ENCODE assay signal across 4 cellular contexts in the genomic region with DNA sequence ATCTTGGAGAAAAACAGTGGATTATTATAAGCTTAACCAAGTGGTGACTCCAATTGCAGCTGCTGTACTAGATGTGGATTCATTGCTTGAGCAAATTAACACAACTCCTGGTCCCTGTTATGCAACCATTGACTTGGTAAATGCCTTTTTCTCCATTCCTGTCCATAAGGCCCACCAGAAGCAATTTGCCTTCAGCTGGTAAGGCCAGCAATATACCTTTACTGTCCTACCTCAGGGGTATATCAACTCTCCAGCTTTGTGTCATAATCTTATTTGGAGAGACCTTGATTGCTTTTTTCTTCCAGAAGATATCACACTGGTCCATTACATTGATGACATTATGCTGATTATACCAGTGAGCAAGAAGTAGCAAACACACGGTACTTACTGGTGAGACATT.
DNase-seq lines count a peak whose midpoint lies in the region; TF ChIP-seq lines count a peak whose summit lies in the region.
"Not testable (repeated sequence)": the region's sequence is repeated elsewhere in the genome, so short reads cannot be mapped to it uniquely, and the experiment has no call there.

No MANE protein-coding gene starts in this region.

- H3K27me3 ChIP-seq in WERI-Rb-1 (ENCODE audit: insufficient read depth, low read depth, severe bottlenecking), result not testable (repeated sequence)

- POLR2A ChIA-PET in HEK293 (lab: Yijun Ruan, JAX), result not testable (repeated sequence)

- not testable (repeated sequence) for TF ChIP-seq CTCF in HEK293 (tag by site-specific recombination; IDR thresholded peaks at IDR 0.05); WERI-Rb-1 (IDR thresholded peaks at IDR 0.05; ENCODE audit: low read depth, low read length)

- CTCF ChIA-PET in HEK293 (lab: Yijun Ruan, JAX), result not testable (repeated sequence)

- not testable (repeated sequence) for H3K36me3 ChIP-seq in HEK293 (ENCODE audit: control insufficient read depth in 2 of 2, insufficient read depth in 1 of 2, low read length in 2 of 2); WERI-Rb-1

- DNase-seq in NCI-H524 (lab: John Stamatoyannopoulos, UW) (peak; percentile 25 to 64), NCI-H82 (lab: John Stamatoyannopoulos, UW) (peak; percentile 52)
- DNase-seq in WERI-Rb-1, result not testable (repeated sequence)

- H3K4me1 ChIP-seq in HEK293 (ENCODE audit: control insufficient read depth, insufficient read depth, low read length), result not testable (repeated sequence)

- H3K9me3 ChIP-seq in HEK293 (ENCODE audit: control insufficient read depth, insufficient read depth, low read depth, low read length), result not testable (repeated sequence)
- H3K9me3 ChIP-seq in WERI-Rb-1 (ENCODE audit: severe bottlenecking), result peaks cover 18% of the 10 kb centered on the region

- H3K27ac ChIP-seq in HEK293 (ENCODE audit: extremely low read depth, low read depth, low read length), result not testable (repeated sequence)
- peak overlapping the region; percentile 43 for H3K27ac ChIP-seq in WERI-Rb-1

- H3K4me3 ChIP-seq in HEK293 (ENCODE audit: low read depth, low read length); WERI-Rb-1 (ENCODE audit: low read depth, low read length): not testable (repeated sequence)

TF ChIP-seq in HEK293, 187 proteins besides CTCF, POLR2A, EP300 and RAD21:
- TF ChIP-seq ZNF157 (tag by site-specific recombination; IDR thresholded peaks at IDR 0.05), result peak; percentile 93
